ENCODE assay signal across 21 cellular contexts in genomic region chrX:71556026-71556425, GRCh38. TPM values are rescaled to one million over a fixed set of nuclear protein-coding genes. Genes with fewer than 3 reads are reported as not detected.
A peak's percentile ranks its signal among the peaks of the same experiment; 100 is the strongest.
DNase-seq lines count a peak whose midpoint lies in the region; ATAC-seq and TF ChIP-seq lines count a peak whose summit lies in the region.
"Had no signal": no experiment of that assay in that cellular context is flagged by ENCODE, and none has a peak within 500 bp of the region (broad histone marks: within the 10 kb centered on the region; RNA-seq: fewer than 3 reads in every experiment).

No MANE protein-coding gene starts in this region.

- H3K9me3 Mint-ChIP-seq in activated naive CD4-positive, alpha-beta T cell treated with anti-CD3 and anti-CD28 coated beads for 36 hours, result no peaks in the 10 kb centered on the region
- no peaks in the 10 kb centered on the region for H3K9me3 Mint-ChIP-seq in activated naive CD4-positive, alpha-beta T cell treated with anti-CD3 and anti-CD28 coated beads, Interleukin-2, amount 10 ng/mL, durations not matched to agents 7 days and 5 days
- no peaks in the 10 kb centered on the region for H3K9me3 Mint-ChIP-seq in effector memory CD8-positive, alpha-beta T cell
- peaks cover 3% of the 10 kb centered on the region for H3K9me3 Mint-ChIP-seq in nephron
- H3K9me3 Mint-ChIP-seq: activated T-helper 2 cell treated with anti-CD3 and anti-CD28 coated beads, Interferon-gamma antibody, Interleukin-2, Interleukin-4, amounts not matched to agents 10 μg/mL and 5 μg/mL and 100 μg/mL, durations not matched to agents 14 hours and 24 hours and 36 hours had no signal

- no peak for DNase-seq in activated naive CD4-positive, alpha-beta T cell treated with anti-CD3 and anti-CD28 coated beads for 36 hours
- DNase-seq in activated naive CD4-positive, alpha-beta T cell treated with anti-CD3 and anti-CD28 coated beads, Interleukin-2, amount 10 ng/mL, durations not matched to agents 7 days and 5 days, result no peak
- peak; percentile 13 for DNase-seq in HK-2 (ENCODE audit: unreplicated experiment)
- no peak for DNase-seq in effector memory CD8-positive, alpha-beta T cell
- no peak for DNase-seq in mucosa of gallbladder (ENCODE audit: low spot score)
- no peak for DNase-seq in NK-92 (lab: John Stamatoyannopoulos, UW; ENCODE audit: unreplicated experiment)
- DNase-seq in CD1c-positive myeloid dendritic cell (ENCODE audit: extremely low spot score), result no peak
- DNase-seq: activated CD8-positive, alpha-beta memory T cell treated with anti-CD3 and anti-CD28 coated beads for 24 hours; amniotic stem cell; endodermal cell; mammary epithelial cell; NCI-H2171; NCI-H524 treated with DMSO at 0.1 percent for 48 hours; occipital lobe; SIG-M5; testis; uterus had no signal

- intact Hi-C loops in activated naive CD4-positive, alpha-beta T cell treated with anti-CD3 and anti-CD28 coated beads for 36 hours (cut with micrococcal nuclease), result no loop called here

- no peak overlapping the region for H3K27ac Mint-ChIP-seq in activated naive CD4-positive, alpha-beta T cell treated with anti-CD3 and anti-CD28 coated beads for 36 hours
- no peak overlapping the region for H3K27ac Mint-ChIP-seq in activated naive CD4-positive, alpha-beta T cell treated with anti-CD3 and anti-CD28 coated beads, Interleukin-2, amount 10 ng/mL, durations not matched to agents 7 days and 5 days
- peak overlapping the region; percentile 53 to 77 for H3K27ac Mint-ChIP-seq in effector memory CD8-positive, alpha-beta T cell
- peak overlapping the region; percentile 73 to 97 (median 93) for H3K27ac Mint-ChIP-seq in nephron
- H3K27ac Mint-ChIP-seq: activated T-helper 2 cell treated with anti-CD3 and anti-CD28 coated beads, Interferon-gamma antibody, Interleukin-2, Interleukin-4, amounts not matched to agents 10 μg/mL and 5 μg/mL and 100 μg/mL, durations not matched to agents 14 hours and 24 hours and 36 hours; endodermal cell had no signal

- H3K4me1 Mint-ChIP-seq in activated naive CD4-positive, alpha-beta T cell treated with anti-CD3 and anti-CD28 coated beads for 36 hours (ENCODE audit: low read depth), result peaks cover 4% of the 10 kb centered on the region
- H3K4me1 Mint-ChIP-seq in activated naive CD4-positive, alpha-beta T cell treated with anti-CD3 and anti-CD28 coated beads, Interleukin-2, amount 10 ng/mL, durations not matched to agents 7 days and 5 days, result peaks cover 2% of the 10 kb centered on the region
- H3K4me1 Mint-ChIP-seq in effector memory CD8-positive, alpha-beta T cell (ENCODE audit: low read depth in 2 of 2), result peaks cover 0 to 7% of the 10 kb centered on the region in 2 donors
- H3K4me1 Mint-ChIP-seq in nephron, result no peaks in the 10 kb centered on the region
- H3K4me1 Mint-ChIP-seq: endodermal cell had no signal

- no peak for ATAC-seq in effector memory CD8-positive, alpha-beta T cell (replicated peaks)
- ATAC-seq: gastroesophageal sphincter, Panc1 had no signal

- no peak for TF ChIP-seq CTCF in nephron (IDR thresholded peaks at IDR 0.05; ENCODE audit: unreplicated experiment in 3 of 3)

- H3K4me3 Mint-ChIP-seq in activated naive CD4-positive, alpha-beta T cell treated with anti-CD3 and anti-CD28 coated beads for 36 hours, result peak overlapping the region; percentile 18
- no peak overlapping the region for H3K4me3 Mint-ChIP-seq in activated naive CD4-positive, alpha-beta T cell treated with anti-CD3 and anti-CD28 coated beads, Interleukin-2, amount 10 ng/mL, durations not matched to agents 7 days and 5 days
- no peak overlapping the region for H3K4me3 Mint-ChIP-seq in effector memory CD8-positive, alpha-beta T cell
- peak overlapping the region in 2 of 3 experiments; percentile 29 to 38 for H3K4me3 Mint-ChIP-seq in nephron
- H3K4me3 Mint-ChIP-seq: endodermal cell had no signal

- CTCF ChIA-PET in activated naive CD4-positive, alpha-beta T cell treated with anti-CD3 and anti-CD28 coated beads for 36 hours (lab: Charles Lee), result no interaction called here
- CTCF ChIA-PET in activated naive CD4-positive, alpha-beta T cell treated with anti-CD3 and anti-CD28 coated beads, Interleukin-2, amount 10 ng/mL, durations not matched to agents 7 days and 5 days (lab: Charles Lee), result interaction anchor here (1.1 kb wide), 1 partner anchor 12 kb away, joined by 3 read pairs; no protein-coding TSS in a partner anchor

- no peaks in the 10 kb centered on the region for H3K27me3 Mint-ChIP-seq in activated naive CD4-positive, alpha-beta T cell treated with anti-CD3 and anti-CD28 coated beads for 36 hours (ENCODE audit: low read depth)
- no peaks in the 10 kb centered on the region for H3K27me3 Mint-ChIP-seq in activated naive CD4-positive, alpha-beta T cell treated with anti-CD3 and anti-CD28 coated beads, Interleukin-2, amount 10 ng/mL, durations not matched to agents 7 days and 5 days
- no peaks in the 10 kb centered on the region for H3K27me3 Mint-ChIP-seq in effector memory CD8-positive, alpha-beta T cell
- no peaks in the 10 kb centered on the region for H3K27me3 Mint-ChIP-seq in nephron (ENCODE audit: low read depth)

- peaks cover 34% of the 10 kb centered on the region for H3K36me3 Mint-ChIP-seq in activated naive CD4-positive, alpha-beta T cell treated with anti-CD3 and anti-CD28 coated beads for 36 hours (ENCODE audit: low read depth)
- peaks cover 37% of the 10 kb centered on the region for H3K36me3 Mint-ChIP-seq in activated naive CD4-positive, alpha-beta T cell treated with anti-CD3 and anti-CD28 coated beads, Interleukin-2, amount 10 ng/mL, durations not matched to agents 7 days and 5 days
- peaks cover 91% of the 10 kb centered on the region for H3K36me3 Mint-ChIP-seq in effector memory CD8-positive, alpha-beta T cell (ENCODE audit: insufficient read depth)
- H3K36me3 Mint-ChIP-seq in nephron (ENCODE audit: low read depth), result peaks cover 64% of the 10 kb centered on the region

RNA-seq across cellular contexts. Expression of gene GCNA, which starts 22.2 kb away (rescaled TPM):
- 1 to 10 TPM; 2.8 to 2.9 TPM for total RNA-seq in activated naive CD4-positive, alpha-beta T cell treated with anti-CD3 and anti-CD28 coated beads for 36 hours
- total RNA-seq in mucosa of gallbladder, result 2.0 TPM

RNA-seq across cellular contexts. Expression of gene OGT, which starts 23.1 kb away (rescaled TPM):
- 100 to 1,000 TPM; 307 to 323 TPM for total RNA-seq in activated naive CD4-positive, alpha-beta T cell treated with anti-CD3 and anti-CD28 coated beads for 36 hours
- total RNA-seq in mucosa of gallbladder, result 139 TPM

Comparison
In these comparisons a context has a peak if more than half of its experiments do, and no peak if none do; other contexts are left out.
1. H3K4me3 Mint-ChIP-seq: peak in activated naive CD4-positive, alpha-beta T cell treated with anti-CD3 and anti-CD28 coated beads for 36 hours (single experiment) and nephron (2 of 3); none in activated naive CD4-positive, alpha-beta T cell treated with anti-CD3 and anti-CD28 coated beads, Interleukin-2, amount 10 ng/mL, durations not matched to agents 7 days and 5 days (single experiment) and effector memory CD8-positive, alpha-beta T cell (0 of 2).
2. H3K27ac Mint-ChIP-seq: peak in effector memory CD8-positive, alpha-beta T cell (2 of 2) and nephron (3 of 3); none in activated naive CD4-positive, alpha-beta T cell treated with anti-CD3 and anti-CD28 coated beads for 36 hours (single experiment) and activated naive CD4-positive, alpha-beta T cell treated with anti-CD3 and anti-CD28 coated beads, Interleukin-2, amount 10 ng/mL, durations not matched to agents 7 days and 5 days (single experiment).